In genomic region chr4:173433447-173433846, GRCh38 we compare ENCODE assay signal across 26 cellular contexts. TPM values are rescaled to one million over a fixed set of nuclear protein-coding genes. Genes with fewer than 3 reads are reported as not detected.
"Had no signal": no experiment of that assay in that cellular context is flagged by ENCODE, and none has a peak within 500 bp of the region (broad histone marks: within the 10 kb centered on the region; RNA-seq: fewer than 3 reads in every experiment).

No MANE protein-coding gene starts in this region.

- ATAC-seq: foreskin keratinocyte; gastroesophageal sphincter; heart left ventricle; left lobe of liver; mucosa of descending colon; natural killer cell treated with Interleukin-12 subunit alpha and Interleukin-12 subunit beta and Interleukin-15 and Interleukin-18, amount 100 ng/mL, for 72 hours; sciatic nerve; stimulated activated effector memory CD8-positive, alpha-beta T cell treated with anti-CD3 and anti-CD28 coated beads, Interleukin-12 subunit alpha, Interleukin-12 subunit beta, amount 100 ng/mL, for 72 hours; stimulated activated naive CD8-positive, alpha-beta T cell treated with anti-CD3 and anti-CD28 coated beads, Interleukin-15, Interleukin-2, amounts not matched to agents 100 U/mL and 50 U/mL, for 24 hours had no signal

- H3K36me3 Mint-ChIP-seq: naive B cell; natural killer cell treated with Interleukin-12 subunit alpha and Interleukin-12 subunit beta and Interleukin-15 and Interleukin-18, amount 100 ng/mL, for 72 hours; neural progenitor cell; stimulated activated effector memory CD8-positive, alpha-beta T cell treated with anti-CD3 and anti-CD28 coated beads, Interleukin-12 subunit alpha, Interleukin-12 subunit beta, amount 100 ng/mL, for 72 hours had no signal

- H3K4me3 Mint-ChIP-seq: mesothelial cell of epicardium; naive B cell; natural killer cell treated with Interleukin-12 subunit alpha and Interleukin-12 subunit beta and Interleukin-15 and Interleukin-18, amount 100 ng/mL, for 72 hours; neural progenitor cell; stimulated activated effector memory CD8-positive, alpha-beta T cell treated with anti-CD3 and anti-CD28 coated beads, Interleukin-12 subunit alpha, Interleukin-12 subunit beta, amount 100 ng/mL, for 72 hours; type B pancreatic cell had no signal

- H3K27me3 Mint-ChIP-seq: type B pancreatic cell had no signal

- H3K27ac Mint-ChIP-seq: mesothelial cell of epicardium; natural killer cell treated with Interleukin-12 subunit alpha and Interleukin-12 subunit beta and Interleukin-15 and Interleukin-18, amount 100 ng/mL, for 72 hours; neural progenitor cell; stimulated activated effector memory CD8-positive, alpha-beta T cell treated with anti-CD3 and anti-CD28 coated beads, Interleukin-12 subunit alpha, Interleukin-12 subunit beta, amount 100 ng/mL, for 72 hours; type B pancreatic cell had no signal

- DNase-seq: colonic mucosa; dermis blood vessel endothelial cell; effector memory CD4-positive, alpha-beta T cell; foreskin keratinocyte; heart left ventricle; kidney; mesenchymal stem cell; mucosa of descending colon; naive B cell; stimulated activated CD4-positive, alpha-beta T cell treated with anti-CD3 and anti-CD28 coated beads, Interleukin-12 subunit alpha, Interleukin-12 subunit beta, amount 100 ng/mL, for 4 hours; stimulated activated CD4-positive, alpha-beta T cell treated with anti-CD3 and anti-CD28 coated beads, Interleukin-1b, Interleukin-23, amount 100 ng/mL, for 48 hours; stimulated activated CD4-positive, alpha-beta T cell treated with anti-CD3 and anti-CD28 coated beads, Interleukin-4, amount 100 ng/mL, for 1 hour; stimulated activated naive CD8-positive, alpha-beta T cell treated with anti-CD3 and anti-CD28 coated beads, Interleukin-15, Interleukin-2, amounts not matched to agents 100 U/mL and 50 U/mL, for 24 hours; substantia nigra; testis; tibial artery had no signal

- H3K4me1 Mint-ChIP-seq: naive B cell had no signal

- H3K9me3 Mint-ChIP-seq: natural killer cell treated with Interleukin-12 subunit alpha and Interleukin-12 subunit beta and Interleukin-15 and Interleukin-18, amount 100 ng/mL, for 72 hours; neural progenitor cell; stimulated activated effector memory CD8-positive, alpha-beta T cell treated with anti-CD3 and anti-CD28 coated beads, Interleukin-12 subunit alpha, Interleukin-12 subunit beta, amount 100 ng/mL, for 72 hours; type B pancreatic cell had no signal

RNA-seq across cellular contexts. Expression of gene SCRG1, which starts 34.5 kb away (rescaled TPM):
- total RNA-seq: endothelial cell of umbilical vein; epithelial cell of proximal tubule; foreskin keratinocyte; left lobe of liver; natural killer cell treated with Interleukin-12 subunit alpha and Interleukin-12 subunit beta and Interleukin-15 and Interleukin-18, amount 100 ng/mL, for 72 hours had no signal
